ENCODE assay signal across 8 cellular contexts in the genomic region with DNA sequence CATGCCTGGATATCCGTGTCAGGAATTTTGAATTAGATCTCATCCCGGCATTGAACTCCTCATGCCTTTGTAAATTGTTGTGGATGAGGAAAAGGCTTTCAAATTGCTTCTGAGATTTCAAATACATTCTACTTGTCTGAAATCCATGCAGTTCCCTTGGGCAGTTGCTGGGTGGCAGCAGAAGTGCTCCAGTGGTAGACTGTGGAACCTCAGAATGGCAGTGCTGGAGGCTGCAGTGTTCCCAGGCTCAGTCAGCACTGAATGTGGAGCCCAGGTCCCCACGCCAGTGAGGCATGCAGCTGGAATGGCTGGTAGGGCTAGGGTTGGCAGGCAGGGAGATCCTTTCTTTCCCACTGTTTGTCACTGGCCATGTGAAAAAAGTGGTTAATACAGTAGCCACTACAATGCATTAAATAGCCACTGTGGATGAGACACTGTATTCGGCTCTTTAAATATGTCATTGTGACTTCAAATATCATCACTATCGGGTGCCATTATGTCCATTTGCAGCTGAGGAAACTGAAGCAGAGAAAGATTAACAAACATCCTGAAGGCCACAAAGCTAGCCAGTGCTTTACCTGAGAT.
DNase-seq lines count a peak whose midpoint lies in the region; ATAC-seq and TF ChIP-seq lines count a peak whose summit lies in the region.

No MANE protein-coding gene starts in this region.

- H3K23ac ChIP-seq in trophoblast cell (ENCODE audit: low read length): no peak overlapping the region

- H2BK5ac ChIP-seq in trophoblast cell (ENCODE audit: low read depth, low read length, poor library complexity): no peak overlapping the region

- H2BK12ac ChIP-seq in trophoblast cell (ENCODE audit: low read length): no peak overlapping the region

- no peak overlapping the region for H4K8ac ChIP-seq in trophoblast cell (ENCODE audit: low read depth, low read length)

- no peaks in the 10 kb centered on the region for H3K79me2 ChIP-seq in trophoblast cell (ENCODE audit: control insufficient read depth, insufficient read depth, low read length, poor library complexity)

- H3K18ac ChIP-seq in trophoblast cell (ENCODE audit: low read length): no peak overlapping the region

- no peaks in the 10 kb centered on the region for H3K27me3 ChIP-seq in trophoblast cell (ENCODE audit: insufficient read depth, low read length)

- no peak overlapping the region for H4K91ac ChIP-seq in trophoblast cell (ENCODE audit: low read depth, low read length)

- no peak overlapping the region for H3K4ac ChIP-seq in trophoblast cell (ENCODE audit: low read depth, low read length)

- H3K14ac ChIP-seq in trophoblast cell (ENCODE audit: low read length): no peak overlapping the region

- H3K9ac ChIP-seq in trophoblast cell (ENCODE audit: low read length): no peak overlapping the region

- peak; percentile 95 for TF ChIP-seq CTCF in fibroblast of the aortic adventitia (IDR thresholded peaks at IDR 0.05; ENCODE audit: insufficient read depth, low read length)

- H3K4me1 ChIP-seq in trophoblast cell (ENCODE audit: control insufficient read depth in 1 of 2, insufficient read depth in 2 of 2, low read length in 2 of 2): no peaks in the 10 kb centered on the region

- no peak overlapping the region for H4K12ac ChIP-seq in trophoblast cell (ENCODE audit: low read depth, low read length)

- peak; percentile 93 for ATAC-seq in GM18868 (IDR thresholded peaks at IDR 0.05; ENCODE audit: unreplicated experiment)
- ATAC-seq in HG03280 (IDR thresholded peaks at IDR 0.05; ENCODE audit: unreplicated experiment): peak; percentile 68
- ATAC-seq in GM21360 (IDR thresholded peaks at IDR 0.05; ENCODE audit: unreplicated experiment): no peak

- H3K27ac ChIP-seq in trophoblast cell (ENCODE audit: low read depth, low read length): no peak overlapping the region

- no peaks in the 10 kb centered on the region for H3K9me3 ChIP-seq in trophoblast cell (ENCODE audit: insufficient read depth, low read depth, low read length)

- no peak overlapping the region for H2AK5ac ChIP-seq in trophoblast cell (ENCODE audit: low read length)

- no peaks in the 10 kb centered on the region for H3K79me1 ChIP-seq in trophoblast cell (ENCODE audit: low read length)

- H3K4me3 ChIP-seq in fibroblast of the aortic adventitia (ENCODE audit: low read depth, low read length) (no peak overlapping the region), trophoblast cell (ENCODE audit: low read depth, low read length) (no peak overlapping the region)

- H3K4me2 ChIP-seq in trophoblast cell (ENCODE audit: low read length): no peak overlapping the region

- no peaks in the 10 kb centered on the region for H3K36me3 ChIP-seq in trophoblast cell (ENCODE audit: control insufficient read depth in 1 of 2, insufficient read depth in 2 of 2, low read length in 2 of 2)

- no peak overlapping the region for H2BK120ac ChIP-seq in trophoblast cell (ENCODE audit: insufficient read depth, low read length, poor library complexity)

- H2AFZ ChIP-seq in trophoblast cell (ENCODE audit: insufficient read depth, low read length, poor library complexity): no peak overlapping the region

- WGBS in trophoblast cell (ENCODE audit: extremely low coverage, insufficient coverage, insufficient read length): no CpG with 5 or more reads among the region's 5 CpGs

- DNase-seq in AML-193 (lab: John Stamatoyannopoulos, UW) (peak; percentile 69 to 77), NCI-H524 (lab: John Stamatoyannopoulos, UW) (peak; percentile 51 to 85), fibroblast of the aortic adventitia (ENCODE audit: low read depth) (peak; percentile 88), trophoblast cell (peak; percentile 67 to 75)
- DNase-seq in activated CD4-positive, alpha-beta T cell treated with anti-CD3 and anti-CD28 coated beads, Interleukin-2, amount 50 U/mL, for 48 hours: peak; percentile 37 to 51
